In genomic region chr12:19833775-19834501, GRCh38 we compare ENCODE assay signal across 1 cellular context.
TF ChIP-seq lines count a peak whose summit lies in the region.

No MANE protein-coding gene starts in this region.

TF ChIP-seq in GM12878, 131 proteins besides CTCF, POLR2A, EP300 and RAD21 (continued from another document):
- TF ChIP-seq, protein P1, sequence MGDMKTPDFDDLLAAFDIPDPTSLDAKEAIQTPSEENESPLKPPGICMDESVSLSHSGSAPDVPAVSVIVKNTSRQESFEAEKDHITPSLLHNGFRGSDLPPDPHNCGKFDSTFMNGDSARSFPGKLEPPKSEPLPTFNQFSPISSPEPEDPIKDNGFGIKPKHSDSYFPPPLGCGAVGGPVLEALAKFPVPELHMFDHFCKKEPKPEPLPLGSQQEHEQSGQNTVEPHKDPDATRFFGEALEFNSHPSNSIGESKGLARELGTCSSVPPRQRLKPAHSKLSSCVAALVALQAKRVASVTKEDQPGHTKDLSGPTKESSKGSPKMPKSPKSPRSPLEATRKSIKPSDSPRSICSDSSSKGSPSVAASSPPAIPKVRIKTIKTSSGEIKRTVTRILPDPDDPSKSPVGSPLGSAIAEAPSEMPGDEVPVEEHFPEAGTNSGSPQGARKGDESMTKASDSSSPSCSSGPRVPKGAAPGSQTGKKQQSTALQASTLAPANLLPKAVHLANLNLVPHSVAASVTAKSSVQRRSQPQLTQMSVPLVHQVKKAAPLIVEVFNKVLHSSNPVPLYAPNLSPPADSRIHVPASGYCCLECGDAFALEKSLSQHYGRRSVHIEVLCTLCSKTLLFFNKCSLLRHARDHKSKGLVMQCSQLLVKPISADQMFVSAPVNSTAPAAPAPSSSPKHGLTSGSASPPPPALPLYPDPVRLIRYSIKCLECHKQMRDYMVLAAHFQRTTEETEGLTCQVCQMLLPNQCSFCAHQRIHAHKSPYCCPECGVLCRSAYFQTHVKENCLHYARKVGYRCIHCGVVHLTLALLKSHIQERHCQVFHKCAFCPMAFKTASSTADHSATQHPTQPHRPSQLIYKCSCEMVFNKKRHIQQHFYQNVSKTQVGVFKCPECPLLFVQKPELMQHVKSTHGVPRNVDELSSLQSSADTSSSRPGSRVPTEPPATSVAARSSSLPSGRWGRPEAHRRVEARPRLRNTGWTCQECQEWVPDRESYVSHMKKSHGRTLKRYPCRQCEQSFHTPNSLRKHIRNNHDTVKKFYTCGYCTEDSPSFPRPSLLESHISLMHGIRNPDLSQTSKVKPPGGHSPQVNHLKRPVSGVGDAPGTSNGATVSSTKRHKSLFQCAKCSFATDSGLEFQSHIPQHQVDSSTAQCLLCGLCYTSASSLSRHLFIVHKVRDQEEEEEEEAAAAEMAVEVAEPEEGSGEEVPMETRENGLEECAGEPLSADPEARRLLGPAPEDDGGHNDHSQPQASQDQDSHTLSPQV (IDR thresholded peaks at IDR 0.05): no peak
- TF ChIP-seq ESRRA (IDR thresholded peaks at IDR 0.05; ENCODE audit: low read length) (no peak), POU2F2 (IDR thresholded peaks at IDR 0.05; ENCODE audit: borderline replicate concordance, low read depth, low read length) (no peak), SUPT20H (IDR thresholded peaks at IDR 0.05; ENCODE audit: borderline replicate concordance, control insufficient read depth, low read depth, low read length) (no peak), STAT3 (IDR thresholded peaks at IDR 0.05; ENCODE audit: low read depth, low read length) (no peak), MYB (IDR thresholded peaks at IDR 0.05; ENCODE audit: borderline replicate concordance, low read depth, low read length) (no peak), YBX1 (IDR thresholded peaks at IDR 0.05) (no peak), BCL11A (IDR thresholded peaks at IDR 0.05; ENCODE audit: low read depth, low read length) (0 out of 2 replicates have a peak, but pooled peaks have one; percentile 25), CHD4 (IDR thresholded peaks at IDR 0.05) (no peak), GATAD2B (conservative IDR thresholded peaks at IDR 0.05; ENCODE audit: low read depth) (no peak), HDGF (IDR thresholded peaks at IDR 0.05) (no peak), TCF12 (IDR thresholded peaks at IDR 0.05; ENCODE audit: low read depth, low read length) (no peak), RELB (IDR thresholded peaks at IDR 0.05; ENCODE audit: low read depth) (peak; percentile 43; the same call in 1 of the 2 replicates), BHLHE40 (IDR thresholded peaks at IDR 0.05; ENCODE audit: borderline replicate concordance in 1 of 2, low read depth in 2 of 2, low read length in 1 of 2) (no peak), BRCA1 (IDR thresholded peaks at IDR 0.05; ENCODE audit: low read depth, low read length) (no peak), NBN (IDR thresholded peaks at IDR 0.05) (0 out of 2 replicates have a peak, but pooled peaks have one; percentile 24), ZNF384 (IDR thresholded peaks at IDR 0.05; ENCODE audit: borderline replicate concordance, low read depth, low read length) (no peak), MLLT1 (IDR thresholded peaks at IDR 0.05) (peak; percentile 33; the same call in 1 of the 2 replicates), SPI1 (IDR thresholded peaks at IDR 0.05; ENCODE audit: borderline replicate concordance, insufficient read depth, low read depth, low read length) (no peak), STAT1 (conservative IDR thresholded peaks at IDR 0.05) (no peak), ATF2 (IDR thresholded peaks at IDR 0.05; ENCODE audit: low read length) (0 out of 2 replicates have a peak, but pooled peaks have one; percentile 25), HDAC2 (IDR thresholded peaks at IDR 0.05) (no peak), CHD2 (IDR thresholded peaks at IDR 0.05; ENCODE audit: borderline replicate concordance, low read depth, low read length) (no peak), BCLAF1 (IDR thresholded peaks at IDR 0.05) (no peak), PAX8 (IDR thresholded peaks at IDR 0.05) (no peak), IKZF1 (conservative IDR thresholded peaks at IDR 0.05) (peak; percentile 30), ATF7 (IDR thresholded peaks at IDR 0.05; ENCODE audit: low read depth) (peak; percentile 71), BACH1 (IDR thresholded peaks at IDR 0.05; ENCODE audit: borderline replicate concordance) (no peak)
- TF ChIP-seq, protein P2, sequence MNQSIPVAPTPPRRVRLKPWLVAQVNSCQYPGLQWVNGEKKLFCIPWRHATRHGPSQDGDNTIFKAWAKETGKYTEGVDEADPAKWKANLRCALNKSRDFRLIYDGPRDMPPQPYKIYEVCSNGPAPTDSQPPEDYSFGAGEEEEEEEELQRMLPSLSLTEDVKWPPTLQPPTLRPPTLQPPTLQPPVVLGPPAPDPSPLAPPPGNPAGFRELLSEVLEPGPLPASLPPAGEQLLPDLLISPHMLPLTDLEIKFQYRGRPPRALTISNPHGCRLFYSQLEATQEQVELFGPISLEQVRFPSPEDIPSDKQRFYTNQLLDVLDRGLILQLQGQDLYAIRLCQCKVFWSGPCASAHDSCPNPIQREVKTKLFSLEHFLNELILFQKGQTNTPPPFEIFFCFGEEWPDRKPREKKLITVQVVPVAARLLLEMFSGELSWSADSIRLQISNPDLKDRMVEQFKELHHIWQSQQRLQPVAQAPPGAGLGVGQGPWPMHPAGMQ (IDR thresholded peaks at IDR 0.05; ENCODE audit: borderline replicate concordance): no peak
- TF ChIP-seq, protein P3, sequence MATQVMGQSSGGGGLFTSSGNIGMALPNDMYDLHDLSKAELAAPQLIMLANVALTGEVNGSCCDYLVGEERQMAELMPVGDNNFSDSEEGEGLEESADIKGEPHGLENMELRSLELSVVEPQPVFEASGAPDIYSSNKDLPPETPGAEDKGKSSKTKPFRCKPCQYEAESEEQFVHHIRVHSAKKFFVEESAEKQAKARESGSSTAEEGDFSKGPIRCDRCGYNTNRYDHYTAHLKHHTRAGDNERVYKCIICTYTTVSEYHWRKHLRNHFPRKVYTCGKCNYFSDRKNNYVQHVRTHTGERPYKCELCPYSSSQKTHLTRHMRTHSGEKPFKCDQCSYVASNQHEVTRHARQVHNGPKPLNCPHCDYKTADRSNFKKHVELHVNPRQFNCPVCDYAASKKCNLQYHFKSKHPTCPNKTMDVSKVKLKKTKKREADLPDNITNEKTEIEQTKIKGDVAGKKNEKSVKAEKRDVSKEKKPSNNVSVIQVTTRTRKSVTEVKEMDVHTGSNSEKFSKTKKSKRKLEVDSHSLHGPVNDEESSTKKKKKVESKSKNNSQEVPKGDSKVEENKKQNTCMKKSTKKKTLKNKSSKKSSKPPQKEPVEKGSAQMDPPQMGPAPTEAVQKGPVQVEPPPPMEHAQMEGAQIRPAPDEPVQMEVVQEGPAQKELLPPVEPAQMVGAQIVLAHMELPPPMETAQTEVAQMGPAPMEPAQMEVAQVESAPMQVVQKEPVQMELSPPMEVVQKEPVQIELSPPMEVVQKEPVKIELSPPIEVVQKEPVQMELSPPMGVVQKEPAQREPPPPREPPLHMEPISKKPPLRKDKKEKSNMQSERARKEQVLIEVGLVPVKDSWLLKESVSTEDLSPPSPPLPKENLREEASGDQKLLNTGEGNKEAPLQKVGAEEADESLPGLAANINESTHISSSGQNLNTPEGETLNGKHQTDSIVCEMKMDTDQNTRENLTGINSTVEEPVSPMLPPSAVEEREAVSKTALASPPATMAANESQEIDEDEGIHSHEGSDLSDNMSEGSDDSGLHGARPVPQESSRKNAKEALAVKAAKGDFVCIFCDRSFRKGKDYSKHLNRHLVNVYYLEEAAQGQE (IDR thresholded peaks at IDR 0.05; ENCODE audit: low read depth, low read length): no peak
- TF ChIP-seq, protein P4, sequence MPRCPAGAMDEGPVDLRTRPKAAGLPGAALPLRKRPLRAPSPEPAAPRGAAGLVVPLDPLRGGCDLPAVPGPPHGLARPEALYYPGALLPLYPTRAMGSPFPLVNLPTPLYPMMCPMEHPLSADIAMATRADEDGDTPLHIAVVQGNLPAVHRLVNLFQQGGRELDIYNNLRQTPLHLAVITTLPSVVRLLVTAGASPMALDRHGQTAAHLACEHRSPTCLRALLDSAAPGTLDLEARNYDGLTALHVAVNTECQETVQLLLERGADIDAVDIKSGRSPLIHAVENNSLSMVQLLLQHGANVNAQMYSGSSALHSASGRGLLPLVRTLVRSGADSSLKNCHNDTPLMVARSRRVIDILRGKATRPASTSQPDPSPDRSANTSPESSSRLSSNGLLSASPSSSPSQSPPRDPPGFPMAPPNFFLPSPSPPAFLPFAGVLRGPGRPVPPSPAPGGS (IDR thresholded peaks at IDR 0.05; ENCODE audit: borderline replicate concordance, insufficient read depth, low read depth, low read length, poor library complexity, severe bottlenecking): no peak
